ENCODE assay signal across 8 cellular contexts in the genomic region with DNA sequence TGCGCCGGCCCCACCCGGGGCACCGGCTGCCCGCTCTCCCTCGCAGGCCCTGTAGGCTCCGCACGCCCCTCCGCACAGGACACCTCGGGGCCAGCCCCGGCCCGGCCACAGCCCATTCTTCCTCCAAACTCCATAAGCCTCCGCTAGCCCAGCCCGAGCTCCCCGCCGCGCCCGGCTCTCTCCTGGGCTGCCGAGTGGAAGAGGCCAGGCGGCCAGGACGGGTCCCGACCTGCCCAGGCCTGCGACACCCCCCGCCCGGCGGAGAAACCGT. TPM values are rescaled to one million over a fixed set of nuclear protein-coding genes. Genes with fewer than 3 reads are reported as not detected.
A peak's percentile ranks its signal among the peaks of the same experiment; 100 is the strongest.
DNase-seq lines count a peak whose midpoint lies in the region; ATAC-seq and TF ChIP-seq lines count a peak whose summit lies in the region.

No MANE protein-coding gene starts in this region.

- peak; percentile 11 for DNase-seq in GM19240 (ENCODE audit: insufficient read length, low spot score)
- peak; percentile 92 for DNase-seq in chondrocyte (ENCODE audit: low spot score)
- DNase-seq in stimulated activated naive B cell treated with anti-CD40 and anti-IgM and Interleukin-4, amounts not matched to agents 10 μg/mL and 1 μg/mL and 100 μg/mL, for 72 hours: peak; percentile 51
- DNase-seq in DMS114 treated with DMSO at 0.1 percent for 48 hours (lab: John Stamatoyannopoulos, UW; ENCODE audit: unreplicated experiment): no peak

- WGBS in liver: under 1% methylated on average over 27 of the region's 27 CpGs

- peaks cover 49% of the 10 kb centered on the region for H3K4me1 Mint-ChIP-seq in chondrocyte (ENCODE audit: low read depth)
- H3K4me1 Mint-ChIP-seq in stimulated activated naive B cell treated with anti-CD40 and anti-IgM and Interleukin-4, amounts not matched to agents 10 μg/mL and 1 μg/mL and 100 μg/mL, for 72 hours: peaks cover 9 to 49% of the 10 kb centered on the region in 2 donors

- H3K9me3 ChIP-seq in SU-DHL-6 (ENCODE audit: insufficient read depth, low read length) (no peaks in the 10 kb centered on the region), liver (ENCODE audit: control insufficient read depth in 4 of 4, low read length in 3 of 4) (no peaks in the 10 kb centered on the region)

- H4K20me1 ChIP-seq in SU-DHL-6 (ENCODE audit: low read depth, low read length): peaks cover 5% of the 10 kb centered on the region; the same call in 1 of the 2 replicates

- H3K27me3 ChIP-seq in SU-DHL-6 (ENCODE audit: low read length): no peaks in the 10 kb centered on the region
- H3K27me3 ChIP-seq in liver (ENCODE audit: control insufficient read depth in 4 of 4, insufficient read depth in 4 of 4, low read length in 3 of 4): no peaks in the 10 kb centered on the region

- no peaks in the 10 kb centered on the region for H3K36me3 Mint-ChIP-seq in chondrocyte (ENCODE audit: low read depth)
- H3K36me3 Mint-ChIP-seq in stimulated activated naive B cell treated with anti-CD40 and anti-IgM and Interleukin-4, amounts not matched to agents 10 μg/mL and 1 μg/mL and 100 μg/mL, for 72 hours: peaks cover 0 to 5% of the 10 kb centered on the region in 2 donors

- peak; percentile 43 for ATAC-seq in HG03342 (IDR thresholded peaks at IDR 0.05; ENCODE audit: unreplicated experiment)
- peak; percentile 64 to 65 for ATAC-seq in stimulated activated naive B cell treated with anti-CD40 and anti-IgM and Interleukin-4, amounts not matched to agents 10 μg/mL and 1 μg/mL and 100 μg/mL, for 72 hours (replicated peaks)

- no peaks in the 10 kb centered on the region for H3K27me3 Mint-ChIP-seq in chondrocyte (ENCODE audit: low read depth)
- H3K27me3 Mint-ChIP-seq in stimulated activated naive B cell treated with anti-CD40 and anti-IgM and Interleukin-4, amounts not matched to agents 10 μg/mL and 1 μg/mL and 100 μg/mL, for 72 hours: no peaks in the 10 kb centered on the region

- peaks cover 24% of the 10 kb centered on the region; the same call in 1 of the 2 replicates for H3F3A ChIP-seq in SU-DHL-6 (ENCODE audit: insufficient read depth)

- H3K36me3 ChIP-seq in SU-DHL-6 (ENCODE audit: low read length): no peaks in the 10 kb centered on the region
- no peaks in the 10 kb centered on the region for H3K36me3 ChIP-seq in liver (ENCODE audit: control insufficient read depth in 4 of 4, insufficient read depth in 3 of 4, low read depth in 1 of 4, low read length in 3 of 4)

- peak overlapping the region; percentile 76 for H3K4me2 ChIP-seq in SU-DHL-6 (ENCODE audit: low read depth, low read length, poor library complexity, severe bottlenecking)

- peaks cover 9 to 33% (median 21%) of the 10 kb centered on the region in 4 donors for H3K4me1 ChIP-seq in liver (ENCODE audit: control insufficient read depth in 4 of 4, insufficient read depth in 4 of 4, low read length in 3 of 4)

- peak overlapping the region; percentile 75 for H3K4me3 ChIP-seq in SU-DHL-6 (ENCODE audit: insufficient read depth, low read length, poor library complexity, severe bottlenecking)
- peak overlapping the region; percentile 79 to 100 (median 89) for H3K4me3 ChIP-seq in liver (ENCODE audit: low read depth in 1 of 3, low read length in 3 of 3)

- no peaks in the 10 kb centered on the region for H3K9me3 Mint-ChIP-seq in chondrocyte (ENCODE audit: low read depth)
- no peaks in the 10 kb centered on the region for H3K9me3 Mint-ChIP-seq in stimulated activated naive B cell treated with anti-CD40 and anti-IgM and Interleukin-4, amounts not matched to agents 10 μg/mL and 1 μg/mL and 100 μg/mL, for 72 hours

- TF ChIP-seq CTCF in C4-2B (conservative IDR thresholded peaks at IDR 0.05) (no peak), SU-DHL-6 (IDR thresholded peaks at IDR 0.05; ENCODE audit: insufficient read depth, low read length, poor library complexity, severe bottlenecking) (no peak), chondrocyte (IDR thresholded peaks at IDR 0.05) (no peak), liver (IDR thresholded peaks at IDR 0.05; ENCODE audit: low read depth, low read length, missing input control) (no peak)

- H3K9ac ChIP-seq in SU-DHL-6 (ENCODE audit: low read length) (peak overlapping the region; percentile 87), liver (ENCODE audit: low read depth in 1 of 2, low read length in 2 of 2) (peak overlapping the region; percentile 80 to 83)

- H3K4me3 Mint-ChIP-seq in chondrocyte (ENCODE audit: unreplicated experiment): peak overlapping the region; percentile 87
- peak overlapping the region; percentile 96 to 98 for H3K4me3 Mint-ChIP-seq in stimulated activated naive B cell treated with anti-CD40 and anti-IgM and Interleukin-4, amounts not matched to agents 10 μg/mL and 1 μg/mL and 100 μg/mL, for 72 hours

- H3K79me2 ChIP-seq in SU-DHL-6 (ENCODE audit: insufficient read depth, low read length): peaks cover 92% of the 10 kb centered on the region

- TF ChIP-seq RAD21 in liver (IDR thresholded peaks at IDR 0.05): no peak

- peak overlapping the region; percentile 77 for H2AFZ ChIP-seq in SU-DHL-6 (ENCODE audit: low read depth, low read length, severe bottlenecking)

- no peaks in the 10 kb centered on the region for H3K9me2 ChIP-seq in SU-DHL-6 (replicated peaks; ENCODE audit: insufficient read depth, low read length)

- H3K27ac Mint-ChIP-seq in chondrocyte (ENCODE audit: unreplicated experiment): peak overlapping the region; percentile 90
- peak overlapping the region; percentile 97 for H3K27ac Mint-ChIP-seq in stimulated activated naive B cell treated with anti-CD40 and anti-IgM and Interleukin-4, amounts not matched to agents 10 μg/mL and 1 μg/mL and 100 μg/mL, for 72 hours

- H3K27ac ChIP-seq in C4-2B: peak overlapping the region; percentile 97
- peak overlapping the region; percentile 78 for H3K27ac ChIP-seq in SU-DHL-6 (ENCODE audit: low read depth, low read length)
- peak overlapping the region; percentile 88 to 94 for H3K27ac ChIP-seq in liver (ENCODE audit: low read depth in 1 of 2, low read length in 2 of 2)

TF ChIP-seq in liver, 16 proteins besides CTCF, POLR2A, EP300 and RAD21 (continues in another document):
- TF ChIP-seq SP1 (IDR thresholded peaks at IDR 0.05) (no peak), NR2F2 (IDR thresholded peaks at IDR 0.05) (no peak), YY1 (IDR thresholded peaks at IDR 0.05) (no peak), RXRA (IDR thresholded peaks at IDR 0.05) (no peak), EGR1 (IDR thresholded peaks at IDR 0.05; ENCODE audit: low read depth in 2 of 2) (no peak), HNF4A (conservative IDR thresholded peaks at IDR 0.05) (no peak), JUND (IDR thresholded peaks at IDR 0.05) (no peak), FOXA1 (IDR thresholded peaks at IDR 0.05) (no peak), TAF1 (conservative IDR thresholded peaks at IDR 0.05) (no peak), HNF4G (IDR thresholded peaks at IDR 0.05) (no peak)
- TF ChIP-seq, protein P1, sequence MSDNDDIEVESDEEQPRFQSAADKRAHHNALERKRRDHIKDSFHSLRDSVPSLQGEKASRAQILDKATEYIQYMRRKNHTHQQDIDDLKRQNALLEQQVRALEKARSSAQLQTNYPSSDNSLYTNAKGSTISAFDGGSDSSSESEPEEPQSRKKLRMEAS (IDR thresholded peaks at IDR 0.05): no peak
- TF ChIP-seq, protein P2, sequence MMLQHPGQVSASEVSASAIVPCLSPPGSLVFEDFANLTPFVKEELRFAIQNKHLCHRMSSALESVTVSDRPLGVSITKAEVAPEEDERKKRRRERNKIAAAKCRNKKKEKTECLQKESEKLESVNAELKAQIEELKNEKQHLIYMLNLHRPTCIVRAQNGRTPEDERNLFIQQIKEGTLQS (IDR thresholded peaks at IDR 0.05): no peak
- TF ChIP-seq, protein P3, sequence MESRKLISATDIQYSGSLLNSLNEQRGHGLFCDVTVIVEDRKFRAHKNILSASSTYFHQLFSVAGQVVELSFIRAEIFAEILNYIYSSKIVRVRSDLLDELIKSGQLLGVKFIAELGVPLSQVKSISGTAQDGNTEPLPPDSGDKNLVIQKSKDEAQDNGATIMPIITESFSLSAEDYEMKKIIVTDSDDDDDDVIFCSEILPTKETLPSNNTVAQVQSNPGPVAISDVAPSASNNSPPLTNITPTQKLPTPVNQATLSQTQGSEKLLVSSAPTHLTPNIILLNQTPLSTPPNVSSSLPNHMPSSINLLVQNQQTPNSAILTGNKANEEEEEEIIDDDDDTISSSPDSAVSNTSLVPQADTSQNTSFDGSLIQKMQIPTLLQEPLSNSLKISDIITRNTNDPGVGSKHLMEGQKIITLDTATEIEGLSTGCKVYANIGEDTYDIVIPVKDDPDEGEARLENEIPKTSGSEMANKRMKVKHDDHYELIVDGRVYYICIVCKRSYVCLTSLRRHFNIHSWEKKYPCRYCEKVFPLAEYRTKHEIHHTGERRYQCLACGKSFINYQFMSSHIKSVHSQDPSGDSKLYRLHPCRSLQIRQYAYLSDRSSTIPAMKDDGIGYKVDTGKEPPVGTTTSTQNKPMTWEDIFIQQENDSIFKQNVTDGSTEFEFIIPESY (IDR thresholded peaks at IDR 0.05): no peak
- TF ChIP-seq, protein P4, sequence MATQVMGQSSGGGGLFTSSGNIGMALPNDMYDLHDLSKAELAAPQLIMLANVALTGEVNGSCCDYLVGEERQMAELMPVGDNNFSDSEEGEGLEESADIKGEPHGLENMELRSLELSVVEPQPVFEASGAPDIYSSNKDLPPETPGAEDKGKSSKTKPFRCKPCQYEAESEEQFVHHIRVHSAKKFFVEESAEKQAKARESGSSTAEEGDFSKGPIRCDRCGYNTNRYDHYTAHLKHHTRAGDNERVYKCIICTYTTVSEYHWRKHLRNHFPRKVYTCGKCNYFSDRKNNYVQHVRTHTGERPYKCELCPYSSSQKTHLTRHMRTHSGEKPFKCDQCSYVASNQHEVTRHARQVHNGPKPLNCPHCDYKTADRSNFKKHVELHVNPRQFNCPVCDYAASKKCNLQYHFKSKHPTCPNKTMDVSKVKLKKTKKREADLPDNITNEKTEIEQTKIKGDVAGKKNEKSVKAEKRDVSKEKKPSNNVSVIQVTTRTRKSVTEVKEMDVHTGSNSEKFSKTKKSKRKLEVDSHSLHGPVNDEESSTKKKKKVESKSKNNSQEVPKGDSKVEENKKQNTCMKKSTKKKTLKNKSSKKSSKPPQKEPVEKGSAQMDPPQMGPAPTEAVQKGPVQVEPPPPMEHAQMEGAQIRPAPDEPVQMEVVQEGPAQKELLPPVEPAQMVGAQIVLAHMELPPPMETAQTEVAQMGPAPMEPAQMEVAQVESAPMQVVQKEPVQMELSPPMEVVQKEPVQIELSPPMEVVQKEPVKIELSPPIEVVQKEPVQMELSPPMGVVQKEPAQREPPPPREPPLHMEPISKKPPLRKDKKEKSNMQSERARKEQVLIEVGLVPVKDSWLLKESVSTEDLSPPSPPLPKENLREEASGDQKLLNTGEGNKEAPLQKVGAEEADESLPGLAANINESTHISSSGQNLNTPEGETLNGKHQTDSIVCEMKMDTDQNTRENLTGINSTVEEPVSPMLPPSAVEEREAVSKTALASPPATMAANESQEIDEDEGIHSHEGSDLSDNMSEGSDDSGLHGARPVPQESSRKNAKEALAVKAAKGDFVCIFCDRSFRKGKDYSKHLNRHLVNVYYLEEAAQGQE (IDR thresholded peaks at IDR 0.05): no peak

RNA-seq across cellular contexts. Expression of a gene that starts 0.4 kb away (rescaled TPM):
- total RNA-seq in chondrocyte (102 to 115 TPM (median 108 TPM) in 3 replicates), liver (10 to 100 TPM; 69.0 to 94.8 TPM)
- 10 to 100 TPM; 23.6 to 84.9 TPM for polyA plus RNA-seq in liver

RNA-seq across cellular contexts. Expression of a gene that starts 2.1 kb away (rescaled TPM):
- total RNA-seq in chondrocyte: 15.9 to 21.9 TPM (median 19.1 TPM) in 3 replicates
- 10 to 100 TPM in 1 of 2 donors, 1 to 10 TPM in 1; 9.8 to 34.7 TPM for total RNA-seq in liver
- polyA plus RNA-seq in liver: 10 to 100 TPM in 1 of 2 donors, 1 to 10 TPM in 1; 6.7 to 19.6 TPM
